Comparison of ENCODE assay signal across 34 cellular contexts in genomic region chr5:58380655-58381054, GRCh38.
"Had no signal": no experiment of that assay in that cellular context is flagged by ENCODE, and none has a peak within 500 bp of the region (broad histone marks: within the 10 kb centered on the region; RNA-seq: fewer than 3 reads in every experiment).

No MANE protein-coding gene starts in this region.

- H3K36me3 Mint-ChIP-seq: activated naive CD8-positive, alpha-beta T cell treated with anti-CD3 and anti-CD28 coated beads for 36 hours had no signal

- ATAC-seq: activated CD4-positive, alpha-beta T cell treated with anti-CD3 and anti-CD28 coated beads for 36 hours; activated CD8-positive, alpha-beta memory T cell treated with anti-CD3 and anti-CD28 coated beads, Interleukin-2, amount 10 ng/mL, durations not matched to agents 7 days and 5 days; activated CD8-positive, alpha-beta T cell treated with anti-CD3 and anti-CD28 coated beads, Interleukin-2, amount 10 ng/mL, durations not matched to agents 7 days and 5 days; activated naive CD8-positive, alpha-beta T cell treated with anti-CD3 and anti-CD28 coated beads, Interleukin-2, amount 50 U/mL, for 24 hours; foreskin keratinocyte; gastrocnemius medialis; heart left ventricle had no signal

- H3K36me3 ChIP-seq: ascending aorta, breast epithelium, cardiac muscle cell, esophagus muscularis mucosa, gastrocnemius medialis, heart left ventricle had no signal

- H3K4me1 Mint-ChIP-seq: activated CD4-positive, alpha-beta T cell treated with anti-CD3 and anti-CD28 coated beads for 36 hours; activated CD4-positive, alpha-beta T cell treated with anti-CD3 and anti-CD28 coated beads, Interleukin-2, amount 10 ng/mL, durations not matched to agents 24 days and 14 days; activated CD8-positive, alpha-beta memory T cell treated with anti-CD3 and anti-CD28 coated beads, Interleukin-2, amount 10 ng/mL, durations not matched to agents 7 days and 5 days; activated naive CD4-positive, alpha-beta T cell treated with anti-CD3 and anti-CD28 coated beads, Interleukin-2, amount 50 U/mL, for 24 hours; activated naive CD8-positive, alpha-beta T cell treated with anti-CD3 and anti-CD28 coated beads for 36 hours; activated naive CD8-positive, alpha-beta T cell treated with anti-CD3 and anti-CD28 coated beads, Interleukin-2, amount 50 U/mL, for 24 hours; brain had no signal

- H3K27ac Mint-ChIP-seq: activated CD4-positive, alpha-beta memory T cell treated with anti-CD3 and anti-CD28 coated beads for 36 hours; activated CD4-positive, alpha-beta T cell treated with anti-CD3 and anti-CD28 coated beads for 36 hours; activated CD4-positive, alpha-beta T cell treated with anti-CD3 and anti-CD28 coated beads, Interleukin-2, amount 10 ng/mL, durations not matched to agents 24 days and 14 days; activated CD8-positive, alpha-beta memory T cell treated with anti-CD3 and anti-CD28 coated beads, Interleukin-2, amount 10 ng/mL, durations not matched to agents 7 days and 5 days; activated CD8-positive, alpha-beta T cell treated with anti-CD3 and anti-CD28 coated beads, Interleukin-2, amount 10 ng/mL, durations not matched to agents 7 days and 5 days; activated naive CD4-positive, alpha-beta T cell treated with anti-CD3 and anti-CD28 coated beads for 36 hours; activated naive CD4-positive, alpha-beta T cell treated with anti-CD3 and anti-CD28 coated beads, Interleukin-2, amount 50 U/mL, for 24 hours; activated naive CD8-positive, alpha-beta T cell treated with anti-CD3 and anti-CD28 coated beads for 36 hours; activated naive CD8-positive, alpha-beta T cell treated with anti-CD3 and anti-CD28 coated beads, Interleukin-2, amount 50 U/mL, for 24 hours; activated T-helper 1 cell treated with anti-CD3 and anti-CD28 coated beads, Interleukin-12 subunit alpha, Interleukin-12 subunit beta, Interleukin-2, Interleukin-4 antibody, amounts not matched to agents 30 ng/mL and 10 ng/mL and 1 ng/mL, durations not matched to agents 14 hours and 24 hours and 36 hours; activated T-helper 2 cell treated with anti-CD3 and anti-CD28 coated beads, Interferon-gamma antibody, Interleukin-2, Interleukin-4, amounts not matched to agents 10 μg/mL and 5 μg/mL and 100 μg/mL, durations not matched to agents 14 hours and 24 hours and 36 hours; brain; dendritic cell treated with granulocyte-macrophage colony-stimulating factor and Interleukin-4, amounts not matched to agents 40 ng/mL and 50 ng/mL, for 4 days had no signal

- H3K4me1 ChIP-seq: ascending aorta, breast epithelium, esophagus muscularis mucosa, foreskin keratinocyte, gastrocnemius medialis had no signal

- H3K27me3 ChIP-seq: ascending aorta, breast epithelium, cardiac muscle cell, dorsolateral prefrontal cortex, esophagus muscularis mucosa, foreskin keratinocyte, gastrocnemius medialis, heart left ventricle had no signal

- H3K4me3 Mint-ChIP-seq: activated CD4-positive, alpha-beta memory T cell treated with anti-CD3 and anti-CD28 coated beads for 36 hours; activated CD4-positive, alpha-beta T cell treated with anti-CD3 and anti-CD28 coated beads for 36 hours; activated CD4-positive, alpha-beta T cell treated with anti-CD3 and anti-CD28 coated beads, Interleukin-2, amount 10 ng/mL, durations not matched to agents 24 days and 14 days; activated CD8-positive, alpha-beta memory T cell treated with anti-CD3 and anti-CD28 coated beads, Interleukin-2, amount 10 ng/mL, durations not matched to agents 7 days and 5 days; activated CD8-positive, alpha-beta T cell treated with anti-CD3 and anti-CD28 coated beads, Interleukin-2, amount 10 ng/mL, durations not matched to agents 7 days and 5 days; activated naive CD4-positive, alpha-beta T cell treated with anti-CD3 and anti-CD28 coated beads for 36 hours; activated naive CD4-positive, alpha-beta T cell treated with anti-CD3 and anti-CD28 coated beads, Interleukin-2, amount 50 U/mL, for 24 hours; activated naive CD8-positive, alpha-beta T cell treated with anti-CD3 and anti-CD28 coated beads for 36 hours; activated naive CD8-positive, alpha-beta T cell treated with anti-CD3 and anti-CD28 coated beads, Interleukin-2, amount 50 U/mL, for 24 hours; activated T-helper 1 cell treated with anti-CD3 and anti-CD28 coated beads, Interleukin-12 subunit alpha, Interleukin-12 subunit beta, Interleukin-2, Interleukin-4 antibody, amounts not matched to agents 30 ng/mL and 10 ng/mL and 1 ng/mL, durations not matched to agents 14 hours and 24 hours and 36 hours; brain; dendritic cell treated with granulocyte-macrophage colony-stimulating factor and Interleukin-4, amounts not matched to agents 40 ng/mL and 50 ng/mL, for 4 days had no signal

- H3K9me3 ChIP-seq: gastrocnemius medialis had no signal

- DNase-seq: activated CD4-positive, alpha-beta memory T cell treated with anti-CD3 and anti-CD28 coated beads for 36 hours; activated CD4-positive, alpha-beta T cell treated with anti-CD3 and anti-CD28 coated beads for 36 hours; activated CD4-positive, alpha-beta T cell treated with anti-CD3 and anti-CD28 coated beads, Interleukin-2, amount 10 ng/mL, durations not matched to agents 24 days and 14 days; activated CD4-positive, CD25-positive, alpha-beta regulatory T cell; activated CD4-positive, CD25-positive, alpha-beta regulatory T cell treated with anti-CD3 and anti-CD28 coated beads, Interleukin-2, amount 50 U/mL, for 72 hours; activated CD8-positive, alpha-beta memory T cell treated with anti-CD3 and anti-CD28 coated beads, Interleukin-2, amount 10 ng/mL, durations not matched to agents 7 days and 5 days; activated CD8-positive, alpha-beta memory T cell treated with anti-CD3 and anti-CD28 coated beads, Interleukin-2, amount 50 U/mL, for 4 hours; activated CD8-positive, alpha-beta T cell treated with anti-CD3 and anti-CD28 coated beads, Interleukin-2, amount 10 ng/mL, durations not matched to agents 7 days and 5 days; activated effector memory CD4-positive, alpha-beta T cell treated with anti-CD3 and anti-CD28 coated beads, Interleukin-2, amount 50 U/mL, for 16 hours; activated naive CD4-positive, alpha-beta T cell treated with anti-CD3 and anti-CD28 coated beads for 36 hours; activated naive CD8-positive, alpha-beta T cell treated with anti-CD3 and anti-CD28 coated beads for 36 hours; activated naive CD8-positive, alpha-beta T cell treated with anti-CD3 and anti-CD28 coated beads, Interleukin-2, amount 50 U/mL, for 24 hours; activated T-cell treated with anti-CD3 and anti-CD28 coated beads, Interleukin-2, amount 50 U/mL, for 1 hour; activated T-cell treated with anti-CD3 and anti-CD28 coated beads, Interleukin-2, amount 50 U/mL, for 48 hours; central memory CD4-positive, alpha-beta T cell; cerebellar nuclear complex; dorsolateral prefrontal cortex; effector memory CD4-positive, alpha-beta T cell; erythroblast; foreskin keratinocyte; gastrocnemius medialis; glutamatergic neuron; heart left ventricle; T-helper 2 cell had no signal

- H3K27me3 Mint-ChIP-seq: activated CD4-positive, alpha-beta T cell treated with anti-CD3 and anti-CD28 coated beads, Interleukin-2, amount 10 ng/mL, durations not matched to agents 24 days and 14 days; activated CD8-positive, alpha-beta memory T cell treated with anti-CD3 and anti-CD28 coated beads, Interleukin-2, amount 10 ng/mL, durations not matched to agents 7 days and 5 days; dendritic cell treated with granulocyte-macrophage colony-stimulating factor and Interleukin-4, amounts not matched to agents 40 ng/mL and 50 ng/mL, for 4 days had no signal

- H3K4me3 ChIP-seq: ascending aorta, breast epithelium, cardiac muscle cell, coronary artery, dorsolateral prefrontal cortex, esophagus muscularis mucosa, gastrocnemius medialis, heart left ventricle had no signal

- H3K27ac ChIP-seq: ascending aorta, breast epithelium, cardiac muscle cell, coronary artery, dorsolateral prefrontal cortex, esophagus muscularis mucosa, foreskin keratinocyte, gastrocnemius medialis, heart left ventricle had no signal
